ENCODE assay signal across 8 cellular contexts in the genomic region with DNA sequence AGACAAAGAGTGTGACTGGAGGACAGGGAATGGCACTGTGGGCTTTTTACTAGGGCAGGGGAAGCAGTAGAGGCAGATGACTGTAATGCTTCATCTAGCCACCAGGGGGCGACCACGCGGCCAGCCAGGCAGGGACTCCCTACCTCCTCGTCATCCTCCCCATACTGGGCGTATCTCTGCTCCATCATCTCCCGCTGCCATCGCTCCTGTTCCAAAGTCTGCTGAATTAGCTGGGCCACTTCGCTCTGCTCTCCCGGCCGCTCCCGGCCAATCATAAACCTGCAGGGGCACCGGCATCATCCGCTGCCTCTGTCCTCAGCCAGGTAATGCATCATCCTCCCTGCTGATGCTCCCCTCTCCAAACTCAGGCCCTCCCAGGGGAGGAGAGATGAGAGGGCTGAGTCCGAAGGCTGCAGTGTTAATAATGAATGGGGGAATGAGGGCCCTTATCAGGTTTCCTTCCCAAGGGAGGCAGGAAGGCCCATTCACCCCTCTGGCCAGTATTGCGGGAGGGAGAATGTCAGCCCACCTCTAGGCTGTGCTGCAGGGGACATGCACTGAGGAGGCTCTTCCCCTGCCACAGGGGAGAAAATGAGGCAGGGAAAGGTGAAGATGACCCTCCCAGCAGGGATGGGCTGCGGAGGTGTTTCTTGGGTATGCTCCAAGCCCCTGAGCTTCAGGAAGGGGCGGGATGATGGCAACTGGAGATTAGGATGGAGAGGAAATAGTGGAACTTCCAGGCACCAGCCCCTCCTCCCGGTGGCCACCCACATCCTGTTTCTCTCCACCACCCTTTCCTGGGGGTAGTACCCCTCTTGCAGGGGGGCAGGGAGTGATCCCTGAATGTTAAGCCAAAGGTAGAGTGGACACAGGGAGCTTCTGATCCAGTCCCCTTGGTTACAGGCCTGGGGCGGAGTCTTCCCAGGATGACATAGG. TPM values are rescaled to one million over a fixed set of nuclear protein-coding genes. Genes with fewer than 3 reads are reported as not detected.
A peak's percentile ranks its signal among the peaks of the same experiment; 100 is the strongest.
DNase-seq lines count a peak whose midpoint lies in the region; ATAC-seq and TF ChIP-seq lines count a peak whose summit lies in the region.

No MANE protein-coding gene starts in this region.

- peaks cover 78 to 93% of the 10 kb centered on the region in 2 donors for H3K36me3 Mint-ChIP-seq in CD4-positive, alpha-beta memory T cell

- peaks cover 48 to 84% (median 65%) of the 10 kb centered on the region in 4 donors for H3K4me1 Mint-ChIP-seq in CD4-positive, alpha-beta memory T cell

- H3K27me3 Mint-ChIP-seq in CD4-positive, alpha-beta memory T cell = no peaks in the 10 kb centered on the region

- TF ChIP-seq CTCF in liver (IDR thresholded peaks at IDR 0.05; ENCODE audit: low read depth, low read length, missing input control) = peak; percentile 91

- H3K27ac ChIP-seq in CD4-positive, alpha-beta memory T cell (ENCODE audit: low read depth, low read length) = peak overlapping the region; percentile 68
- no peak overlapping the region for H3K27ac ChIP-seq in liver (ENCODE audit: low read depth in 1 of 2, low read length in 2 of 2)

- peaks cover 72% of the 10 kb centered on the region for H3K4me1 ChIP-seq in CD4-positive, alpha-beta memory T cell (ENCODE audit: insufficient read depth, low read length)
- H3K4me1 ChIP-seq in liver (ENCODE audit: control insufficient read depth in 4 of 4, insufficient read depth in 4 of 4, low read length in 3 of 4) = peaks cover 9 to 23% (median 19%) of the 10 kb centered on the region in 4 donors

- H3K9me3 ChIP-seq in CD4-positive, alpha-beta memory T cell (ENCODE audit: control insufficient read depth in 1 of 2, low read length in 2 of 2) = no peaks in the 10 kb centered on the region
- H3K9me3 ChIP-seq in liver (ENCODE audit: control insufficient read depth in 4 of 4, low read length in 3 of 4) = no peaks in the 10 kb centered on the region

- CTCF ChIA-PET in CD4-positive, alpha-beta memory T cell (lab: Charles Lee; ENCODE audit: partially characterized antibody) = interaction anchor here (1.2 to 5.6 kb wide), 15 partner anchors 10 to 60 kb away, joined by 4 to 118 read pairs (median 8); partner anchors contain the start of genes PDK2, PPP1R9B and SGCA

- POLR2A ChIA-PET in CD4-positive, alpha-beta memory T cell (lab: Charles Lee; ENCODE audit: partially characterized antibody) = interaction anchor here (1.0 to 4.7 kb wide), 11 partner anchors 9 to 46 kb away, joined by 3 to 75 read pairs (median 7); partner anchors contain the start of genes PDK2, PPP1R9B and SAMD14

- peaks cover 0 to 2% (median 0%) of the 10 kb centered on the region in 8 donors for H3K9me3 Mint-ChIP-seq in CD4-positive, alpha-beta memory T cell

- peak; percentile 77 for ATAC-seq in GM21786 (IDR thresholded peaks at IDR 0.05; ENCODE audit: unreplicated experiment)

- peak overlapping the region; percentile 68 to 99 (median 79) for H3K4me3 Mint-ChIP-seq in CD4-positive, alpha-beta memory T cell

- WGBS in liver = 46% methylated on average over 19 of the region's 19 CpGs

- H3K36me3 ChIP-seq in CD4-positive, alpha-beta memory T cell (ENCODE audit: insufficient read depth, low read length) = peaks cover 80% of the 10 kb centered on the region
- H3K36me3 ChIP-seq in liver (ENCODE audit: control insufficient read depth in 4 of 4, insufficient read depth in 3 of 4, low read depth in 1 of 4, low read length in 3 of 4) = peaks cover 12 to 35% (median 25%) of the 10 kb centered on the region in 4 donors

- H3K27ac Mint-ChIP-seq in CD4-positive, alpha-beta memory T cell = peak overlapping the region; percentile 85 to 92 (median 91)

- no peak overlapping the region for H3K9ac ChIP-seq in liver (ENCODE audit: low read depth in 1 of 2, low read length in 2 of 2)

- peak; percentile 77 to 80 (median 78) for DNase-seq in CD4-positive, alpha-beta memory T cell
- DNase-seq in NCI-H2196 (lab: John Stamatoyannopoulos, UW; ENCODE audit: unreplicated experiment) (peak; percentile 20), cerebellum (ENCODE audit: low spot score) (peak; percentile 96), COR-L47 (lab: John Stamatoyannopoulos, UW) (no peak)
- peak; percentile 73 to 82 for DNase-seq in activated CD4-positive, alpha-beta T cell treated with anti-CD3 and anti-CD28 coated beads for 4 hours
- DNase-seq in stimulated activated CD4-positive, alpha-beta T cell treated with anti-CD3 and anti-CD28 coated beads, TNF-alpha, amount 100 ng/mL, for 48 hours (ENCODE audit: low read depth in 3 of 3) = peak; percentile 63 to 73 (median 71)

- peak overlapping the region; percentile 8 to 38 for H3K4me3 ChIP-seq in CD4-positive, alpha-beta memory T cell (ENCODE audit: low read length in 2 of 2)
- no peak overlapping the region for H3K4me3 ChIP-seq in liver (ENCODE audit: low read depth in 1 of 3, low read length in 3 of 3)

- peak; percentile 82 to 92 for TF ChIP-seq RAD21 in liver (IDR thresholded peaks at IDR 0.05)

- H3K27me3 ChIP-seq in CD4-positive, alpha-beta memory T cell (ENCODE audit: insufficient read depth, low read length) = no peaks in the 10 kb centered on the region
- no peaks in the 10 kb centered on the region for H3K27me3 ChIP-seq in liver (ENCODE audit: control insufficient read depth in 4 of 4, insufficient read depth in 4 of 4, low read length in 3 of 4)

- intact Hi-C loops in CD4-positive, alpha-beta memory T cell (cut with micrococcal nuclease) = loop anchor here (1.0 to 2.0 kb wide), 4 partner anchors 8 to 59 kb away; no protein-coding TSS in a partner anchor

TF ChIP-seq in liver, 16 proteins besides CTCF, POLR2A, EP300 and RAD21:
- peak in 1 of 2 donors; percentile 29 for TF ChIP-seq HNF4A (conservative IDR thresholded peaks at IDR 0.05)
- TF ChIP-seq HNF4G (IDR thresholded peaks at IDR 0.05) = peak; percentile 6
- no peak for TF ChIP-seq RXRA (IDR thresholded peaks at IDR 0.05)

RNA-seq across cellular contexts. Expression of gene SAMD14, which starts 10.3 kb away (rescaled TPM):
- total RNA-seq in CD4-positive, alpha-beta memory T cell = 1 to 10 TPM; 1.2 to 1.3 TPM
- under 1 TPM; 0.16 to 0.19 TPM for polyA plus RNA-seq in CD4-positive, alpha-beta memory T cell
- total RNA-seq in cerebellum (26.2 TPM), liver (under 1 TPM; 0.50 to 0.84 TPM)
- polyA plus RNA-seq in liver = under 1 TPM in 1 of 2 donors, not detected in 1; 0.67 TPM

RNA-seq across cellular contexts. Expression of gene PPP1R9B, which starts 10.3 kb away (rescaled TPM):
- total RNA-seq in CD4-positive, alpha-beta memory T cell = 10 to 100 TPM; 97.5 to 99.7 TPM
- 1 to 10 TPM in 1 of 2 donors, under 1 TPM in 1; 0.48 to 2.2 TPM for polyA plus RNA-seq in CD4-positive, alpha-beta memory T cell
- total RNA-seq in cerebellum = 29.1 TPM
- 10 to 100 TPM in 1 of 2 donors, 1 to 10 TPM in 1; 7.4 to 26.1 TPM for total RNA-seq in liver
- polyA plus RNA-seq in liver = 1 to 10 TPM in 1 of 2 donors, under 1 TPM in 1; 0.90 to 6.7 TPM

RNA-seq across cellular contexts. Expression of gene SGCA, which starts 25.6 kb away (rescaled TPM):
- total RNA-seq in CD4-positive, alpha-beta memory T cell = not detected
- not detected for polyA plus RNA-seq in CD4-positive, alpha-beta memory T cell
- total RNA-seq in cerebellum (not detected), liver (1 to 10 TPM in 1 of 2 donors, not detected in 1; 1.3 TPM)
- 1 to 10 TPM in 1 of 2 donors, under 1 TPM in 1; 0.31 to 1.2 TPM for polyA plus RNA-seq in liver

RNA-seq across cellular contexts. Expression of gene PDK2, which starts 45.1 kb away (rescaled TPM):
- 10 to 100 TPM; 39.1 to 40.6 TPM for total RNA-seq in CD4-positive, alpha-beta memory T cell
- polyA plus RNA-seq in CD4-positive, alpha-beta memory T cell = 10 to 100 TPM; 34.5 to 36.5 TPM
- total RNA-seq in cerebellum = 21.3 TPM
- total RNA-seq in liver = 10 to 100 TPM in 1 of 2 donors, 1 to 10 TPM in 1; 8.6 to 24.5 TPM
- polyA plus RNA-seq in liver = 10 to 100 TPM; 32.4 to 36.6 TPM

Comparison
In these comparisons a context has a peak if more than half of its experiments do, and no peak if none do; other contexts are left out.
1. H3K4me3 ChIP-seq: peak in CD4-positive, alpha-beta memory T cell (2 of 2); none in liver (0 of 3).
2. RNA of gene SAMD14, which starts 10.3 kb away (total RNA-seq): 26.2 TPM in cerebellum (single experiment); 1.2 to 1.3 TPM in CD4-positive, alpha-beta memory T cell and 0.50 to 0.84 TPM in liver; every median in the first group is over 10 times any median in the second.